In the genomic region with DNA sequence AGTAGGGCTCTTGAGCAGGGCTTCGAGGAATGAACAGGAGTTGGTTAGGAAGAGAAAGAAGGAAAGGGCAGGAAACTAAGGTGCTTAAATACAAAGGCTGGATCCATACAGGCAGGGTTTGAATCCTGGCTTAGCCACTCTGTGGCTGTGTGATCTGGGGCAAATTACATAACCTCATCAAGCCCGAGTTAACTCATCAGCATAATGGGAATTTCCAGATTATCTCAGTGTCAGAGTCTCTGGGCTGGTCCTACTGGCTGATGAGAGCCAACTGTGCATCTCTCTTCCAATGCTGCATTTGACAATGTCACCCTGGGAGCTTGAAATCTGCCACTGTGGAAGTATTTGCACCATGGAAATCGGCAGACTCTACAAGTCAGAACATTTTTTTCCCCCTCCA, we compare ENCODE assay signal across 3 cellular contexts.
TF ChIP-seq lines count a peak whose summit lies in the region.

No MANE protein-coding gene starts in this region.

TF ChIP-seq in SK-N-SH treated with all-trans-retinoic acid at 6 μM for 48 hours, 23 proteins besides CTCF, POLR2A, EP300 and RAD21 (continued from another document):
- TF ChIP-seq TOX (CRISPR knock-in tag; IDR thresholded peaks at IDR 0.05; ENCODE audit: borderline replicate concordance), result no peak

TF ChIP-seq in SK-N-SH, 30 proteins besides CTCF, POLR2A, EP300 and RAD21 (continued from another document):
- no peak for TF ChIP-seq FOXJ3 (CRISPR knock-in tag; IDR thresholded peaks at IDR 0.05)
- TF ChIP-seq, protein P1, sequence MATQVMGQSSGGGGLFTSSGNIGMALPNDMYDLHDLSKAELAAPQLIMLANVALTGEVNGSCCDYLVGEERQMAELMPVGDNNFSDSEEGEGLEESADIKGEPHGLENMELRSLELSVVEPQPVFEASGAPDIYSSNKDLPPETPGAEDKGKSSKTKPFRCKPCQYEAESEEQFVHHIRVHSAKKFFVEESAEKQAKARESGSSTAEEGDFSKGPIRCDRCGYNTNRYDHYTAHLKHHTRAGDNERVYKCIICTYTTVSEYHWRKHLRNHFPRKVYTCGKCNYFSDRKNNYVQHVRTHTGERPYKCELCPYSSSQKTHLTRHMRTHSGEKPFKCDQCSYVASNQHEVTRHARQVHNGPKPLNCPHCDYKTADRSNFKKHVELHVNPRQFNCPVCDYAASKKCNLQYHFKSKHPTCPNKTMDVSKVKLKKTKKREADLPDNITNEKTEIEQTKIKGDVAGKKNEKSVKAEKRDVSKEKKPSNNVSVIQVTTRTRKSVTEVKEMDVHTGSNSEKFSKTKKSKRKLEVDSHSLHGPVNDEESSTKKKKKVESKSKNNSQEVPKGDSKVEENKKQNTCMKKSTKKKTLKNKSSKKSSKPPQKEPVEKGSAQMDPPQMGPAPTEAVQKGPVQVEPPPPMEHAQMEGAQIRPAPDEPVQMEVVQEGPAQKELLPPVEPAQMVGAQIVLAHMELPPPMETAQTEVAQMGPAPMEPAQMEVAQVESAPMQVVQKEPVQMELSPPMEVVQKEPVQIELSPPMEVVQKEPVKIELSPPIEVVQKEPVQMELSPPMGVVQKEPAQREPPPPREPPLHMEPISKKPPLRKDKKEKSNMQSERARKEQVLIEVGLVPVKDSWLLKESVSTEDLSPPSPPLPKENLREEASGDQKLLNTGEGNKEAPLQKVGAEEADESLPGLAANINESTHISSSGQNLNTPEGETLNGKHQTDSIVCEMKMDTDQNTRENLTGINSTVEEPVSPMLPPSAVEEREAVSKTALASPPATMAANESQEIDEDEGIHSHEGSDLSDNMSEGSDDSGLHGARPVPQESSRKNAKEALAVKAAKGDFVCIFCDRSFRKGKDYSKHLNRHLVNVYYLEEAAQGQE (IDR thresholded peaks at IDR 0.05; ENCODE audit: low read depth, low read length), result no peak
- TF ChIP-seq TCF12 (IDR thresholded peaks at IDR 0.05), result no peak
- TF ChIP-seq POLR2AphosphoS5 (IDR thresholded peaks at IDR 0.05; ENCODE audit: low read depth, low read length), result no peak
- no peak for TF ChIP-seq CHD2 (IDR thresholded peaks at IDR 0.05; ENCODE audit: low read length, partially characterized antibody)
- no peak for TF ChIP-seq MXI1 (IDR thresholded peaks at IDR 0.05; ENCODE audit: low read depth, low read length)
- no peak for TF ChIP-seq GABPA (IDR thresholded peaks at IDR 0.05; ENCODE audit: low read depth)
- no peak for TF ChIP-seq SIN3A (IDR thresholded peaks at IDR 0.05; ENCODE audit: borderline replicate concordance, low read depth, low read length)
- TF ChIP-seq PBX3 (IDR thresholded peaks at IDR 0.05), result no peak
- TF ChIP-seq TAF1 (IDR thresholded peaks at IDR 0.05; ENCODE audit: borderline replicate concordance, low read depth, low read length), result no peak
- no peak for TF ChIP-seq EZH2phosphoT487 (IDR thresholded peaks at IDR 0.05; ENCODE audit: borderline replicate concordance, low read depth)
- no peak for TF ChIP-seq MEF2A (IDR thresholded peaks at IDR 0.05; ENCODE audit: borderline replicate concordance, low read depth)
- no peak for TF ChIP-seq JUND (IDR thresholded peaks at IDR 0.05)
- no peak for TF ChIP-seq MAX (IDR thresholded peaks at IDR 0.05; ENCODE audit: low read depth)
- no peak for TF ChIP-seq GATA2 (CRISPR knock-in tag; IDR thresholded peaks at IDR 0.05)
- no peak for TF ChIP-seq RCOR1 (IDR thresholded peaks at IDR 0.05; ENCODE audit: low read length)
- TF ChIP-seq RXRA (IDR thresholded peaks at IDR 0.05; ENCODE audit: borderline replicate concordance, low read depth), result no peak
- TF ChIP-seq SMC3 (IDR thresholded peaks at IDR 0.05; ENCODE audit: low read depth, low read length), result no peak

TF ChIP-seq in H1, 55 proteins besides CTCF, POLR2A, EP300 and RAD21:
- TF ChIP-seq ATF2 (IDR thresholded peaks at IDR 0.05; ENCODE audit: low read length) (no peak), YY1 (IDR thresholded peaks at IDR 0.05; ENCODE audit: low read depth, low read length) (no peak), TCF12 (IDR thresholded peaks at IDR 0.05; ENCODE audit: low read depth, low read length) (no peak), BCL11A (IDR thresholded peaks at IDR 0.05; ENCODE audit: low read depth in 2 of 2, low read length in 2 of 2) (no peak), SP4 (IDR thresholded peaks at IDR 0.05; ENCODE audit: low read length) (no peak), KDM5A (IDR thresholded peaks at IDR 0.05; ENCODE audit: low read length) (no peak), BACH1 (IDR thresholded peaks at IDR 0.05; ENCODE audit: low read length) (no peak)
